18 cellular contexts compared by ENCODE assay signal in genomic region chrX:154059231-154059630, GRCh38. TPM values are rescaled to one million over a fixed set of nuclear protein-coding genes. Genes with fewer than 3 reads are reported as not detected.
DNase-seq lines count a peak whose midpoint lies in the region; ATAC-seq and TF ChIP-seq lines count a peak whose summit lies in the region.
"Had no signal": no experiment of that assay in that cellular context is flagged by ENCODE, and none has a peak within 500 bp of the region (broad histone marks: within the 10 kb centered on the region; RNA-seq: fewer than 3 reads in every experiment).

No MANE protein-coding gene starts in this region.

- peaks cover 41 to 82% (median 72%) of the 10 kb centered on the region in 7 donors for H3K4me1 Mint-ChIP-seq in naive thymus-derived CD4-positive, alpha-beta T cell

- no peak for TF ChIP-seq CTCF in omental fat pad (IDR thresholded peaks at IDR 0.05)

- H3K27ac Mint-ChIP-seq in naive thymus-derived CD4-positive, alpha-beta T cell, result peak overlapping the region in 8 of 9 donors; percentile 27 to 83 (median 72)

- H3F3A ChIP-seq in GM23248 (ENCODE audit: insufficient read depth), result no peaks in the 10 kb centered on the region

- peaks cover 0 to 15% (median 0%) of the 10 kb centered on the region in 5 donors for H3K36me3 Mint-ChIP-seq in naive thymus-derived CD4-positive, alpha-beta T cell

- no peak for ATAC-seq in naive thymus-derived CD4-positive, alpha-beta T cell
- ATAC-seq in HG03108 (IDR thresholded peaks at IDR 0.05; ENCODE audit: unreplicated experiment) (no peak), omental fat pad (ENCODE audit: low FRiP score) (no peak)
- ATAC-seq: pancreas had no signal

- H4K20me1 ChIP-seq in GM23248 (ENCODE audit: insufficient read depth), result peaks cover 4% of the 10 kb centered on the region; the same call in 1 of the 2 replicates

- no peak overlapping the region for H2AFZ ChIP-seq in GM23248

- POLR2A ChIA-PET in naive thymus-derived CD4-positive, alpha-beta T cell (lab: Charles Lee), result interaction anchor here (0.5 kb wide), 1 partner anchor 464 kb away, joined by 3 read pairs; no protein-coding TSS in a partner anchor

- peak overlapping the region; percentile 21 for H3K27ac ChIP-seq in naive thymus-derived CD4-positive, alpha-beta T cell (ENCODE audit: low read depth, low read length)
- no peak overlapping the region; the same call in 1 of the 2 replicates for H3K27ac ChIP-seq in GM23248
- H3K27ac ChIP-seq: pancreas, SJCRH30 had no signal

- H3K4me1 ChIP-seq in adipocyte (ENCODE audit: control insufficient read depth, insufficient read depth, low read length) (peaks cover 28% of the 10 kb centered on the region), GM23248 (ENCODE audit: insufficient read depth) (0 out of 2 replicates have a peak, but pooled peaks cover 3% of the 10 kb centered on the region)
- peaks cover 9 to 24% of the 10 kb centered on the region in 2 donors for H3K4me1 ChIP-seq in naive thymus-derived CD4-positive, alpha-beta T cell (ENCODE audit: control insufficient read depth in 2 of 2, insufficient read depth in 2 of 2, low read length in 2 of 2)
- H3K4me1 ChIP-seq: SJCRH30 had no signal

- CTCF ChIA-PET in naive thymus-derived CD4-positive, alpha-beta T cell (lab: Charles Lee), result no interaction called here

- H3K4me3 ChIP-seq in adipocyte (ENCODE audit: low read length), result no peak overlapping the region
- H3K4me3 ChIP-seq in naive thymus-derived CD4-positive, alpha-beta T cell (ENCODE audit: low read length), result no peak overlapping the region
- H3K4me3 ChIP-seq in GM23248, result no peak overlapping the region
- H3K4me3 ChIP-seq: pancreas, SJCRH30, tibial nerve had no signal

- intact Hi-C loops in naive thymus-derived CD4-positive, alpha-beta T cell (cut with micrococcal nuclease), result loop anchor here (5.0 to 10.0 kb wide), 2 partner anchors 33 to 294 kb away; partner anchors contain the start of gene PLXNB3 (in 1 of the 2)

- WGBS in GM23248 (ENCODE audit: low coverage in 1 of 2, low lambda C conversion rate in 2 of 2, missing lambda C conversion rate in 2 of 2), 2 experiments, result 0% methylated on average over 1 of the region's 1 CpG

- H3K4me2 ChIP-seq in GM23248 (ENCODE audit: unreplicated experiment), result no peak overlapping the region

- peaks cover 0 to 3% (median 0%) of the 10 kb centered on the region in 11 donors for H3K9me3 Mint-ChIP-seq in naive thymus-derived CD4-positive, alpha-beta T cell

- H3K4me3 Mint-ChIP-seq in naive thymus-derived CD4-positive, alpha-beta T cell, result peak overlapping the region in 1 of 10 donors; percentile 4

- H3K9me2 ChIP-seq in GM23248 (ENCODE audit: insufficient read depth), result no peaks in the 10 kb centered on the region

- H3K36me3 ChIP-seq in adipocyte (ENCODE audit: control insufficient read depth, insufficient read depth, low read length, severe bottlenecking) (no peaks in the 10 kb centered on the region), GM23248 (ENCODE audit: low read depth) (no peaks in the 10 kb centered on the region)
- H3K36me3 ChIP-seq in naive thymus-derived CD4-positive, alpha-beta T cell (ENCODE audit: control insufficient read depth in 2 of 3, insufficient read depth in 3 of 3, low read length in 3 of 3), result peaks cover 0 to 4% (median 0%) of the 10 kb centered on the region in 3 experiments
- H3K36me3 ChIP-seq: pancreas, SJCRH30, tibial nerve had no signal

- H3K27me3 Mint-ChIP-seq in naive thymus-derived CD4-positive, alpha-beta T cell, result no peaks in the 10 kb centered on the region

- H3K9me3 ChIP-seq in adipocyte (ENCODE audit: control insufficient read depth, low read length) (no peaks in the 10 kb centered on the region), GM23248 (ENCODE audit: low read depth) (no peaks in the 10 kb centered on the region)
- H3K9me3 ChIP-seq in naive thymus-derived CD4-positive, alpha-beta T cell (ENCODE audit: control insufficient read depth in 2 of 3, low read length in 3 of 3), result no peaks in the 10 kb centered on the region
- H3K9me3 ChIP-seq: pancreas, SJCRH30, tibial nerve had no signal

- no peak overlapping the region for H3K9ac ChIP-seq in adipocyte (ENCODE audit: low read length)
- H3K9ac ChIP-seq in GM23248, result no peak overlapping the region

- H3K79me2 ChIP-seq in GM23248 (ENCODE audit: insufficient read depth), result peaks cover 98% of the 10 kb centered on the region

- peaks cover 7% of the 10 kb centered on the region for H3K27me3 ChIP-seq in adipocyte (replicated peaks; ENCODE audit: control insufficient read depth, insufficient read depth, low read length)
- no peaks in the 10 kb centered on the region for H3K27me3 ChIP-seq in naive thymus-derived CD4-positive, alpha-beta T cell (ENCODE audit: control insufficient read depth in 2 of 2, insufficient read depth in 2 of 2, low read length in 2 of 2)
- no peaks in the 10 kb centered on the region for H3K27me3 ChIP-seq in GM23248 (replicated peaks; ENCODE audit: insufficient read depth)
- H3K27me3 ChIP-seq: SJCRH30, tibial nerve had no signal

- DNase-seq in AG20443 (ENCODE audit: low spot score), result peak; percentile 11
- peak; percentile 34 for DNase-seq in EH (ENCODE audit: low read depth)
- peak; percentile 56 for DNase-seq in adipocyte (ENCODE audit: low read depth)
- no peak for DNase-seq in naive thymus-derived CD4-positive, alpha-beta T cell
- no peak for DNase-seq in GM23248
- no peak for DNase-seq in NCI-H1048 (lab: John Stamatoyannopoulos, UW)
- DNase-seq in omental fat pad (ENCODE audit: low spot score), result no peak
- DNase-seq: activated CD4-positive, alpha-beta T cell treated with anti-CD3 and anti-CD28 coated beads, Interleukin-2, amount 50 U/mL, for 1 hour; activated effector memory CD4-positive, alpha-beta T cell treated with Interleukin-2 at 50 U/mL for 16 hours; DMS153; MV-4-11; NCI-H2029; NCI-H510A; pancreas; SJCRH30; T1000 had no signal

- in situ Hi-C loops in GM23248 (cut with MboI), result no loop called here

RNA-seq across cellular contexts. Expression of gene MECP2, which starts 38.3 kb away (rescaled TPM):
- total RNA-seq in naive thymus-derived CD4-positive, alpha-beta T cell, result 100 to 1,000 TPM in 3 of 5 experiments, 10 to 100 TPM in 2; 72.7 to 155 (median 103) TPM
- 10 to 100 TPM; 12.1 to 22.5 TPM for polyA plus RNA-seq in naive thymus-derived CD4-positive, alpha-beta T cell
- 16.5 and 16.7 TPM in 2 replicates for total RNA-seq in GM23248 (2014; rRNA removed; shearing (Covaris generic))
- polyA plus RNA-seq in GM23248 (2016; fragmentation: Nextera tagmentation; extraction: Ambion mirVana), result 10.3 and 13.0 TPM in 2 replicates
- total RNA-seq in omental fat pad, result 10 to 100 TPM; 48.8 to 66.7 (median 56.0) TPM

RNA-seq across cellular contexts. Expression of gene IRAK1, which starts 39.5 kb away (rescaled TPM):
- 100 to 1,000 TPM in 2 of 5 experiments, 10 to 100 TPM in 3; 50.6 to 120 (median 61.6) TPM for total RNA-seq in naive thymus-derived CD4-positive, alpha-beta T cell
- 10 to 100 TPM; 20.0 to 47.2 TPM for polyA plus RNA-seq in naive thymus-derived CD4-positive, alpha-beta T cell
- 45.3 and 54.7 TPM in 2 replicates for total RNA-seq in GM23248 (2014; rRNA removed; shearing (Covaris generic))
- polyA plus RNA-seq in GM23248 (2016; fragmentation: Nextera tagmentation; extraction: Ambion mirVana), result 58.7 and 58.8 TPM in 2 replicates
- total RNA-seq in omental fat pad, result 10 to 100 TPM; 43.1 to 85.3 (median 78.4) TPM

Comparison
In these comparisons a context has a peak if more than half of its experiments do, and no peak if none do; other contexts are left out.
1. DNase-seq: peak in AG20443 (single experiment), EH (single experiment) and adipocyte (single experiment); none in naive thymus-derived CD4-positive, alpha-beta T cell (0 of 9), GM23248 (single experiment), NCI-H1048 (single experiment) and omental fat pad (single experiment).